8 cellular contexts compared by ENCODE assay signal in the genomic region with DNA sequence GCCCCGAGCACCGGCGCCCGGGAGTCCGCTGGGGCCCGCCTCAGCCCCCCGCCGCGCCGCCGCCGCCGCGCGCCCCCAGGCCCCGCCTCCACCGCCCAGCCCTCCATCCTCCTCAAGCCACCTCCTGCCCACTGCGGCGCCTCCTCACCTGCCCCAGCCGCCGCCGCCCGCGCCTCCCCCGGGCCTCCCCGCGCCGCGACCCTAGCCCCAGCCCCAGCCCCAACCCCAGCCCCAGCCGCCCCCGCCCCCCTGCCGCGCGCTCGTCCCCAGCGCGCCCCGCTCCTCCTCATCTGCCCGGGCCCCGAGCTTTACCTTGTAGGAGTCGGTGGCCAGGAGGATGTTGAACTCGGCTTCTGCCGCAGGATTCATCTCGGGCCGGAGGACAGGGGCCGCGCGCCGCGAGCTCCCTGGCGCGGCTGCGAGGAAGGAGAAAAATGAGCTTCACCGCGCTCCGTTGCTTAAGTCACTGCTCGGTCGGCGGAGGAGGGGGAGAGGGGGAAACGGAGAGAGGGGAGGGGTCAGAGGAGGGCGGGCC. TPM values are rescaled to one million over a fixed set of nuclear protein-coding genes. Genes with fewer than 3 reads are reported as not detected.
DNase-seq lines count a peak whose midpoint lies in the region; ATAC-seq, FAIRE-seq and TF ChIP-seq lines count a peak whose summit lies in the region.

A gene (minus strand): TSS at position 468 of the 535 bp plus-strand sequence. CDS start 99 bp downstream, at position 369.

- POLR2A ChIA-PET in MCF 10A (lab: Yijun Ruan, JAX), result interaction anchor here (0.7 to 5.1 kb wide), 27 partner anchors 9 to 219 kb away, joined by 3 to 94 read pairs (median 5); a partner anchor contains a TSS

- H3K27ac Mint-ChIP-seq in MCF 10A (ENCODE audit: low read depth, unreplicated experiment), result peak within 1 kb of the TSS; percentile 98

- H3K27me3 ChIP-seq in RWPE2 (ENCODE audit: insufficient read depth, poor library complexity, severe bottlenecking) (no peaks in the 10 kb centered on the region), keratinocyte (ENCODE audit: control insufficient read depth, extremely low read depth, insufficient read depth, low read length) (no peaks in the 10 kb centered on the region)

- ATAC-seq in HG03097 (IDR thresholded peaks at IDR 0.05; ENCODE audit: low FRiP score, unreplicated experiment) (peak; percentile 20), RWPE2 (ENCODE audit: low read depth) (peak; percentile 18)

- H3K36me3 Mint-ChIP-seq in MCF 10A (ENCODE audit: insufficient read depth, unreplicated experiment), result peaks cover 41% of the 10 kb centered on the region

- intact Hi-C loops in MCF 10A (cut with micrococcal nuclease), result loop anchor here (1.0 to 5.0 kb wide), 7 partner anchors 29 to 453 kb away; no protein-coding TSS in a partner anchor

- peaks cover 26% of the 10 kb centered on the region for H3K4me1 ChIP-seq in RWPE2 (ENCODE audit: insufficient read depth, poor library complexity, severe bottlenecking)
- H3K4me1 ChIP-seq in keratinocyte (ENCODE audit: control insufficient read depth, extremely low read depth, insufficient read depth, low read length), result peaks cover 16% of the 10 kb centered on the region

- BruUV-seq in MCF 10A (replicated peaks; lab: Mats Ljungman, UMichigan), result no TSS peak

- H3K9me1 ChIP-seq in keratinocyte (ENCODE audit: control insufficient read depth, extremely low read depth, insufficient read depth, low read length), result peaks cover 5% of the 10 kb centered on the region

- H3K27me3 Mint-ChIP-seq in MCF 10A (ENCODE audit: insufficient read depth, unreplicated experiment), result no peaks in the 10 kb centered on the region

- H3K9me3 ChIP-seq in RWPE2 (ENCODE audit: severe bottlenecking), result no peaks in the 10 kb centered on the region
- H3K9me3 ChIP-seq in keratinocyte (ENCODE audit: control insufficient read depth, low read depth, low read length), result no peaks in the 10 kb centered on the region

- no peak for FAIRE-seq in keratinocyte (lab: Jason Lieb, UNC)

- peak within 1 kb of the TSS; percentile 96 for H2AFZ ChIP-seq in keratinocyte (ENCODE audit: control insufficient read depth, low read length)

- peak within 1 kb of the TSS; percentile 97 for H3K9ac ChIP-seq in keratinocyte (ENCODE audit: control insufficient read depth, extremely low read depth, insufficient read depth, low read length)

- in situ Hi-C loops in GM13977 (cut with MboI; ENCODE audit: low pct_unique_long_range_greater_than_20kb, low sequenced_read_pairs, unreplicated experiment), result no loop called here

- peaks cover 3% of the 10 kb centered on the region for H4K20me1 ChIP-seq in keratinocyte (ENCODE audit: control insufficient read depth, extremely low read depth, insufficient read depth, low read length)

- dilution Hi-C loops in keratinocyte (cut with MboI; ENCODE audit: extremely low pct_ligation_motif_present, low sequenced_read_pairs), result no loop called here

- H3K36me3 ChIP-seq in RWPE2 (ENCODE audit: low read depth) (peaks cover 7% of the 10 kb centered on the region), keratinocyte (ENCODE audit: control insufficient read depth in 2 of 2, extremely low read depth in 1 of 2, insufficient read depth in 2 of 2, low read length in 2 of 2) (no peaks in the 10 kb centered on the region)

- H3K4me3 ChIP-seq in RWPE2 (ENCODE audit: severe bottlenecking) (peak within 1 kb of the TSS; percentile 92), keratinocyte (ENCODE audit: control insufficient read depth in 2 of 3, extremely low read depth in 1 of 3, insufficient read depth in 2 of 3, low read depth in 1 of 3, low read length in 3 of 3) (peak within 1 kb of the TSS; percentile 69 to 99 (median 93))

- H3K79me2 ChIP-seq in keratinocyte (ENCODE audit: control insufficient read depth, insufficient read depth, low read length), result peaks cover 45% of the 10 kb centered on the region

- DNase-seq in GM13977 (ENCODE audit: low spot score) (peak; percentile 49), RWPE2 (ENCODE audit: low spot score) (no peak), MCF 10A (ENCODE audit: unreplicated experiment) (peak; percentile 27), keratinocyte (ENCODE audit: low read depth, low spot score) (no peak), NCI-H1436 treated with DMSO at 0.1 percent for 48 hours (lab: John Stamatoyannopoulos, UW) (no peak)
- DNase-seq in stimulated activated CD8-positive, alpha-beta memory T cell treated with anti-CD3 and anti-CD28 coated beads, Interleukin-12 subunit alpha, Interleukin-12 subunit beta, amount 100 ng/mL, for 24 hours (ENCODE audit: extremely low read depth), result peak; percentile 33

- peak within 1 kb of the TSS; percentile 96 for H3K4me2 ChIP-seq in keratinocyte (ENCODE audit: control insufficient read depth, extremely low read depth, insufficient read depth, low read depth, low read length)

- peak within 1 kb of the TSS; percentile 100 for H3K4me3 Mint-ChIP-seq in MCF 10A (ENCODE audit: unreplicated experiment)

- CTCF ChIA-PET in MCF 10A (lab: Yijun Ruan, JAX), result interaction anchor here (0.7 to 1.9 kb wide), 6 partner anchors 11 to 1133 kb away, joined by 3 to 7 read pairs (median 4); no protein-coding TSS in a partner anchor

- TF ChIP-seq CTCF in 22Rv1 (IDR thresholded peaks at IDR 0.05), result 0 out of 2 replicates have a peak, but pooled peaks have one; percentile 2
- TF ChIP-seq CTCF in GM13977 (IDR thresholded peaks at IDR 0.05; ENCODE audit: extremely low read depth, insufficient read depth, missing control alignments), result no peak
- no peak for TF ChIP-seq CTCF in RWPE2 (IDR thresholded peaks at IDR 0.05; ENCODE audit: poor library complexity, severe bottlenecking)
- no peak for TF ChIP-seq CTCF in MCF 10A (IDR thresholded peaks at IDR 0.05; ENCODE audit: unreplicated experiment)
- TF ChIP-seq CTCF in keratinocyte (optimal IDR thresholded peaks at IDR 0.05 in 1 of 3, IDR thresholded peaks at IDR 0.05 in 1 of 3, conservative IDR thresholded peaks at IDR 0.05 in 1 of 3; ENCODE audit: extremely low read depth in 1 of 3, insufficient read depth in 2 of 3, low read length in 3 of 3), result no peak

- no peaks in the 10 kb centered on the region for H3K9me3 Mint-ChIP-seq in MCF 10A (ENCODE audit: unreplicated experiment)

- H3K27ac ChIP-seq in 22Rv1 (peak within 1 kb of the TSS; percentile 92), RWPE2 (ENCODE audit: poor library complexity, severe bottlenecking) (peak within 1 kb of the TSS; percentile 88), keratinocyte (ENCODE audit: control insufficient read depth, insufficient read depth, low read length) (peak within 1 kb of the TSS; percentile 98)

- peaks cover 17% of the 10 kb centered on the region for H3K4me1 Mint-ChIP-seq in MCF 10A (ENCODE audit: insufficient read depth, unreplicated experiment)

RNA-seq across cellular contexts. Expression of the gene that starts here (rescaled TPM):
- 379 and 392 TPM in 2 replicates for total RNA-seq in MCF 10A (2022)
- 59.3 to 94.2 TPM (median 71.7 TPM) in 3 replicates for polyA plus RNA-seq in keratinocyte
- 149 TPM for polyA plus RNA-seq in keratinocyte (2011; ENCODE audit: low read depth)
- 34.6 and 79.9 TPM in 2 replicates for polyA plus RNA-seq in keratinocyte (2011; cell fraction: cytosol; rRNA removed)
- 49.2 and 66.6 TPM in 2 replicates for polyA plus RNA-seq in keratinocyte (2011; cell fraction: nucleus; rRNA removed)
- 94.5 and 137 TPM in 2 replicates for polyA plus RNA-seq in keratinocyte (2012; ENCODE audit: low replicate concordance)
- 9.7 to 80.6 TPM (median 44.1 TPM) in 3 replicates for polyA minus RNA-seq in keratinocyte
- 95.9 TPM for polyA minus RNA-seq in keratinocyte (2011; cell fraction: cytosol; rRNA and poly(A)+ RNA removed)
- 71.0 and 136 TPM in 2 replicates for polyA minus RNA-seq in keratinocyte (2011; cell fraction: nucleus; rRNA and poly(A)+ RNA removed)

Comparison
In these comparisons a context has a peak if more than half of its experiments do, and no peak if none do; other contexts are left out.
1. DNase-seq: peak in GM13977 (single experiment), MCF 10A (single experiment) and stimulated activated CD8-positive, alpha-beta memory T cell treated with anti-CD3 and anti-CD28 coated beads, Interleukin-12 subunit alpha, Interleukin-12 subunit beta, amount 100 ng/mL, for 24 hours (single experiment); none in RWPE2 (single experiment), keratinocyte (single experiment) and NCI-H1436 treated with DMSO at 0.1 percent for 48 hours (single experiment).
2. Peak in every context shown above with its lines, with median percentiles within 50 percentile points of each other: H3K27ac ChIP-seq.